Comparison of ENCODE assay signal across 8 cellular contexts in the genomic region with DNA sequence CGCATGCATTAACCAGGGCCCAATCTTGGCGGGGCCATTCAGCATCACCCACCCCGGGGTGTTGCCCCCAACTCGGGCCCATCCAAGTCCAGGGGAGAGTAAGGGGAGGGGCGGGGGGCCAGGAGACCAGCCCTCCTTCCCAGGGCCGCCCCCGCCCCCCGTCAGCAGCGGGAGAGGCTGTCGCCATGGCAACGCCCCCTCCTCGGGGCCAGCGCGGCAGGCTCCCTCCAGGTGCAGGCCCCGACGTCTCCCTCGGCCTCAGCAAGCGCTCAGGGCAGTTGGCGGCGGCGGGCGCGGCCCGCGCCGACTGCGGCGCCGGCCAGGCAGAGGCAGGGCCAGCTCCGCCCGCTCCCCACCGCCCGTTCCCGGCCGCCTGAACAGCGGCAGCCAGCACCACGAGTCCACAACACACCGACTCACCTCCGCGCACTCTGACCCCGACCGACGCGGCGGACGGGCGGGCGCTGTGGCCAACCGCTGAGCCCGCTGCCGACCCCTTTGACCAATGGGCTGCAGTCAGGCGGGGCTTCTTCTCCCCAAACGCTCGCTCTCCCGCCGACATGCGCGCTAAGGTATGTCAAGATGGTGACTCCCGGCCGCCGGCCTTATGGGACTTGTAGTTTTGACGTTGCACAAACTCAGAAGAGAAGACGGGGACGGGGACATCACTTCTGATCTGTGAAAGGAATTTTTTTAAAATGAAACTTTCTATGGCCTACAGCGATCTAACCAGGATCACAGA. TPM values are rescaled to one million over a fixed set of nuclear protein-coding genes. Genes with fewer than 3 reads are reported as not detected.
DNase-seq lines count a peak whose midpoint lies in the region; ATAC-seq and TF ChIP-seq lines count a peak whose summit lies in the region.

A gene with protein sequence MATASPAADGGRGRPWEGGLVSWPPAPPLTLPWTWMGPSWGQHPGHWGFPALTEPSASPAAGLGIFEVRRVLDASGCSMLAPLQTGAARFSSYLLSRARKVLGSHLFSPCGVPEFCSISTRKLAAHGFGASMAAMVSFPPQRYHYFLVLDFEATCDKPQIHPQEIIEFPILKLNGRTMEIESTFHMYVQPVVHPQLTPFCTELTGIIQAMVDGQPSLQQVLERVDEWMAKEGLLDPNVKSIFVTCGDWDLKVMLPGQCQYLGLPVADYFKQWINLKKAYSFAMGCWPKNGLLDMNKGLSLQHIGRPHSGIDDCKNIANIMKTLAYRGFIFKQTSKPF (minus strand): TSS at position 418 of the 742 bp plus-strand sequence. CDS start 231 bp downstream, at position 187.

- ATAC-seq in GM19395 (IDR thresholded peaks at IDR 0.05; ENCODE audit: unreplicated experiment) (peak; percentile 98), HG03565 (IDR thresholded peaks at IDR 0.05; ENCODE audit: unreplicated experiment) (peak; percentile 95), left lung (peak; percentile 100)

- no peaks in the 10 kb centered on the region for H3K27me3 ChIP-seq in left lung

- peak within 1 kb of the TSS; percentile 83 to 94 for H3K4me3 ChIP-seq in left lung

- H3K27ac ChIP-seq in C4-2B (peak within 1 kb of the TSS; percentile 73), left lung (peak within 1 kb of the TSS; percentile 53 to 63)

- intact Hi-C loops in left lung (cut with DNase I): no loop called here

- H3K36me3 ChIP-seq in left lung: no peaks in the 10 kb centered on the region

- TF ChIP-seq CTCF in C4-2B (conservative IDR thresholded peaks at IDR 0.05) (no peak), left lung (IDR thresholded peaks at IDR 0.05) (no peak)

- H3K4me1 ChIP-seq in left lung: peaks cover 6 to 18% of the 10 kb centered on the region in 2 donors

- DNase-seq in NCI-H774 (lab: John Stamatoyannopoulos, UW): peak; percentile 100
- DNase-seq in activated CD4-positive, alpha-beta T cell treated with anti-CD3 and anti-CD28 coated beads, Interleukin-2, amount 50 U/mL, for 4 hours: peak; percentile 94 to 96
- peak; percentile 98 for DNase-seq in dermis blood vessel endothelial cell
- DNase-seq in left lung: peak; percentile 96 to 97
- DNase-seq in stimulated activated CD4-positive, alpha-beta T cell treated with anti-CD3 and anti-CD28 coated beads, Interleukin-2, amount 100 ng/mL, for 48 hours: peak; percentile 89 to 92

- no peaks in the 10 kb centered on the region for H3K9me3 ChIP-seq in left lung

RNA-seq across cellular contexts. Expression of the gene that starts here (rescaled TPM):
- total RNA-seq in dermis blood vessel endothelial cell: 35.1 and 36.6 TPM in 2 replicates
- total RNA-seq in left lung: 10 to 100 TPM; 44.5 to 46.9 TPM

Comparison
In these comparisons a context has a peak if more than half of its experiments do, and no peak if none do; other contexts are left out.
1. Peak in every context shown above with its lines: DNase-seq, ATAC-seq, H3K4me3 ChIP-seq and H3K27ac ChIP-seq.